24 cellular contexts compared by ENCODE assay signal in genomic region chr6:62999796-63000195, GRCh38.
DNase-seq lines count a peak whose midpoint lies in the region; TF ChIP-seq lines count a peak whose summit lies in the region.
"Had no signal": no experiment of that assay in that cellular context is flagged by ENCODE, and none has a peak within 500 bp of the region (broad histone marks: within the 10 kb centered on the region; RNA-seq: fewer than 3 reads in every experiment).

No MANE protein-coding gene starts in this region.

- WGBS in endodermal cell (ENCODE audit: insufficient coverage in 1 of 2, insufficient read length in 1 of 2), 2 experiments: no CpG with 5 or more reads among the region's 1 CpG
- no CpG with 5 or more reads among the region's 1 CpG for WGBS in mesenchymal stem cell
- WGBS in stomach, 5 donors: 36 to 80% (median 69%) methylated on average over 1 of the region's 1 CpG

- no peak for TF ChIP-seq EP300 in stomach (IDR thresholded peaks at IDR 0.05)

- TF ChIP-seq POLR2A in stomach (IDR thresholded peaks at IDR 0.05): no peak

- no peak for TF ChIP-seq CTCF in endodermal cell (conservative IDR thresholded peaks at IDR 0.05)
- no peak for TF ChIP-seq CTCF in stomach (IDR thresholded peaks at IDR 0.05)

- H3K27me3 Mint-ChIP-seq in endodermal cell (ENCODE audit: insufficient read depth): no peaks in the 10 kb centered on the region
- H3K27me3 Mint-ChIP-seq: activated B cell treated with CpG ODN at 0.5 μM for 24 hours; activated CD4-positive, alpha-beta memory T cell treated with anti-CD3 and anti-CD28 coated beads, Interleukin-2, amount 10 ng/mL, durations not matched to agents 7 days and 5 days; dendritic cell treated with granulocyte-macrophage colony-stimulating factor and Interleukin-4, amounts not matched to agents 40 ng/mL and 50 ng/mL, for 4 days; stimulated activated memory B cell treated with anti-CD40 and anti-IgM and Interleukin-4, amounts not matched to agents 10 μg/mL and 1 μg/mL and 100 μg/mL, for 72 hours had no signal

- no peak overlapping the region for H2BK120ac ChIP-seq in mesenchymal stem cell (ENCODE audit: low read depth, low read length)

- H4K91ac ChIP-seq in mesenchymal stem cell (ENCODE audit: low read length): no peak overlapping the region

- H3K27me3 ChIP-seq in HUES6 (ENCODE audit: control insufficient read depth, insufficient read depth, low read length) (no peaks in the 10 kb centered on the region), endodermal cell (ENCODE audit: control insufficient read depth, insufficient read depth, low read length, poor library complexity, severe bottlenecking) (no peaks in the 10 kb centered on the region), mesenchymal stem cell (ENCODE audit: control insufficient read depth in 1 of 2, insufficient read depth in 1 of 2, low read length in 2 of 2) (no peaks in the 10 kb centered on the region), stomach (no peaks in the 10 kb centered on the region)
- H3K27me3 ChIP-seq: heart left ventricle, neural progenitor cell, thyroid gland had no signal

- H3K36me3 Mint-ChIP-seq in endodermal cell (ENCODE audit: low read depth): no peaks in the 10 kb centered on the region
- H3K36me3 Mint-ChIP-seq: CD14-positive monocyte; neural progenitor cell; stimulated activated memory B cell treated with anti-CD40 and anti-IgM and Interleukin-4, amounts not matched to agents 10 μg/mL and 1 μg/mL and 100 μg/mL, for 72 hours had no signal

- no peak overlapping the region for H3K23ac ChIP-seq in mesenchymal stem cell (ENCODE audit: low read length in 2 of 2)

- no peak overlapping the region for H4K8ac ChIP-seq in mesenchymal stem cell (ENCODE audit: low read length)

- peak overlapping the region; percentile 75 for H3K27ac ChIP-seq in HUES6 (ENCODE audit: low read depth, low read length)
- no peak overlapping the region for H3K27ac ChIP-seq in endodermal cell (ENCODE audit: low read depth, low read length)
- H3K27ac ChIP-seq in mesenchymal stem cell (ENCODE audit: low read length, poor library complexity, severe bottlenecking): peak overlapping the region; percentile 97
- no peak overlapping the region for H3K27ac ChIP-seq in stomach
- H3K27ac ChIP-seq: heart left ventricle, neural progenitor cell, thyroid gland had no signal

- no peaks in the 10 kb centered on the region for H3K36me3 ChIP-seq in HUES6 (ENCODE audit: control insufficient read depth, insufficient read depth, low read length)
- H3K36me3 ChIP-seq in endodermal cell (ENCODE audit: control insufficient read depth, insufficient read depth, low read length): no peaks in the 10 kb centered on the region
- no peaks in the 10 kb centered on the region for H3K36me3 ChIP-seq in mesenchymal stem cell (ENCODE audit: control insufficient read depth in 1 of 2, insufficient read depth in 2 of 2, low read depth in 1 of 2, low read length in 2 of 2)
- no peaks in the 10 kb centered on the region for H3K36me3 ChIP-seq in stomach
- H3K36me3 ChIP-seq: heart left ventricle, neural progenitor cell, thyroid gland had no signal

- H3K4me3 ChIP-seq in HUES6 (ENCODE audit: low read depth, low read length): no peak overlapping the region
- H3K4me3 ChIP-seq in endodermal cell (ENCODE audit: low read length): no peak overlapping the region
- no peak overlapping the region for H3K4me3 ChIP-seq in mesenchymal stem cell (ENCODE audit: insufficient read depth in 1 of 2, low read depth in 1 of 2, low read length in 2 of 2)
- H3K4me3 ChIP-seq in stomach: no peak overlapping the region
- H3K4me3 ChIP-seq: heart left ventricle, K562, neural progenitor cell, thyroid gland had no signal

- in situ Hi-C loops in Caki2 (cut with HindIII; ENCODE audit: low pct_unique_long_range_greater_than_20kb, low sequenced_read_pairs): no loop called here

- H3K9me3 ChIP-seq in HUES6 (ENCODE audit: control insufficient read depth, insufficient read depth, low read depth, low read length): peaks cover 3% of the 10 kb centered on the region; the same call in 1 of the 2 replicates
- peaks cover 15% of the 10 kb centered on the region for H3K9me3 ChIP-seq in endodermal cell (ENCODE audit: control insufficient read depth, low read length)
- H3K9me3 ChIP-seq in mesenchymal stem cell (ENCODE audit: control insufficient read depth, low read length): no peaks in the 10 kb centered on the region
- no peaks in the 10 kb centered on the region for H3K9me3 ChIP-seq in stomach
- H3K9me3 ChIP-seq: thyroid gland had no signal

- intact Hi-C loops in stomach (cut with DNase I; ENCODE audit: low total_unique reads): no loop called here

- no peak overlapping the region for H3K18ac ChIP-seq in mesenchymal stem cell (ENCODE audit: low read depth in 1 of 2, low read length in 2 of 2)

- peak overlapping the region; percentile 6 for H3K27ac Mint-ChIP-seq in endodermal cell
- H3K27ac Mint-ChIP-seq: activated B cell treated with CpG ODN at 0.5 μM for 24 hours; activated CD4-positive, alpha-beta memory T cell treated with anti-CD3 and anti-CD28 coated beads, Interleukin-2, amount 10 ng/mL, durations not matched to agents 7 days and 5 days; CD14-positive monocyte; dendritic cell treated with granulocyte-macrophage colony-stimulating factor and Interleukin-4, amounts not matched to agents 40 ng/mL and 50 ng/mL, for 4 days; neural progenitor cell; stimulated activated memory B cell treated with anti-CD40 and anti-IgM and Interleukin-4, amounts not matched to agents 10 μg/mL and 1 μg/mL and 100 μg/mL, for 72 hours had no signal

- peaks cover 16% of the 10 kb centered on the region for H3K4me1 Mint-ChIP-seq in endodermal cell
- H3K4me1 Mint-ChIP-seq: activated B cell treated with CpG ODN at 0.5 μM for 24 hours; activated CD4-positive, alpha-beta memory T cell treated with anti-CD3 and anti-CD28 coated beads, Interleukin-2, amount 10 ng/mL, durations not matched to agents 7 days and 5 days; CD14-positive monocyte; neural progenitor cell; stimulated activated memory B cell treated with anti-CD40 and anti-IgM and Interleukin-4, amounts not matched to agents 10 μg/mL and 1 μg/mL and 100 μg/mL, for 72 hours had no signal

- peak overlapping the region; percentile 48 for H3K9ac ChIP-seq in HUES6 (ENCODE audit: low read length)
- H3K9ac ChIP-seq in endodermal cell (ENCODE audit: extremely low read depth, low read length, poor library complexity, severe bottlenecking): no peak overlapping the region
- peak overlapping the region; percentile 27 for H3K9ac ChIP-seq in mesenchymal stem cell (ENCODE audit: low read length)
- H3K9ac ChIP-seq: neural progenitor cell had no signal

- no peak overlapping the region for H2BK15ac ChIP-seq in mesenchymal stem cell (ENCODE audit: low read depth, poor library complexity, severe bottlenecking)

- H3K4me1 ChIP-seq in HUES6 (ENCODE audit: control insufficient read depth, insufficient read depth, low read length) (peaks cover 14% of the 10 kb centered on the region), endodermal cell (ENCODE audit: control insufficient read depth, insufficient read depth, low read length) (no peaks in the 10 kb centered on the region), mesenchymal stem cell (ENCODE audit: control insufficient read depth, insufficient read depth, low read depth, low read length) (no peaks in the 10 kb centered on the region), stomach (no peaks in the 10 kb centered on the region)
- H3K4me1 ChIP-seq: heart left ventricle, thyroid gland had no signal

- no peak overlapping the region for H2AFZ ChIP-seq in mesenchymal stem cell (ENCODE audit: low read depth, low read length)

- no peak overlapping the region for H3K4me2 ChIP-seq in mesenchymal stem cell (ENCODE audit: low read length, poor library complexity, severe bottlenecking)

- no peak overlapping the region for H3K14ac ChIP-seq in mesenchymal stem cell (ENCODE audit: low read length in 2 of 2)

- no peaks in the 10 kb centered on the region for H3K79me1 ChIP-seq in mesenchymal stem cell (replicated peaks; ENCODE audit: low read length, poor library complexity, severe bottlenecking)

- no peak overlapping the region for H3K4me3 Mint-ChIP-seq in endodermal cell
- H3K4me3 Mint-ChIP-seq: activated B cell treated with CpG ODN at 0.5 μM for 24 hours; activated CD4-positive, alpha-beta memory T cell treated with anti-CD3 and anti-CD28 coated beads, Interleukin-2, amount 10 ng/mL, durations not matched to agents 7 days and 5 days; activated T-cell treated with anti-CD3 and anti-CD28 coated beads, Interleukin-2, amount 50 U/mL, for 4 hours; CD14-positive monocyte; dendritic cell treated with granulocyte-macrophage colony-stimulating factor and Interleukin-4, amounts not matched to agents 40 ng/mL and 50 ng/mL, for 4 days; neural progenitor cell; stimulated activated memory B cell treated with anti-CD40 and anti-IgM and Interleukin-4, amounts not matched to agents 10 μg/mL and 1 μg/mL and 100 μg/mL, for 72 hours had no signal

- H2BK12ac ChIP-seq in mesenchymal stem cell (ENCODE audit: low read length in 2 of 2): no peak overlapping the region

- no peak overlapping the region for H3K4ac ChIP-seq in mesenchymal stem cell (ENCODE audit: low read depth in 1 of 2, low read length in 2 of 2)

- no peak overlapping the region for H2AK5ac ChIP-seq in mesenchymal stem cell (ENCODE audit: low read length, severe bottlenecking)

- DNase-seq in Caki2 (ENCODE audit: low read depth) (peak; percentile 68), endodermal cell (no peak), mesenchymal stem cell (peak; percentile 7), stomach (no peak), epidermal melanocyte (ENCODE audit: insufficient read length, low spot score) (no peak), NCI-H1417 treated with DMSO at 0.1 percent for 48 hours (lab: John Stamatoyannopoulos, UW) (no peak), NCI-H2171 treated with DMSO at 0.1 percent for 48 hours (lab: John Stamatoyannopoulos, UW) (no peak)
- DNase-seq: activated B cell treated with CpG ODN at 0.5 μM for 24 hours; activated CD4-positive, alpha-beta memory T cell treated with anti-CD3 and anti-CD28 coated beads, Interleukin-2, amount 10 ng/mL, durations not matched to agents 7 days and 5 days; activated naive CD4-positive, alpha-beta T cell treated with anti-CD3 and anti-CD28 coated beads, Interleukin-2, amount 50 U/mL, for 16 hours; activated T-cell treated with anti-CD3 and anti-CD28 coated beads, Interleukin-2, amount 50 U/mL, for 4 hours; heart left ventricle; kidney; midbrain; NCI-H2107; SIG-M5; stimulated activated CD4-positive, alpha-beta T cell treated with anti-CD3 and anti-CD28 coated beads, Interleukin-12 subunit alpha, Interleukin-12 subunit beta, amount 100 ng/mL, for 4 hours; thyroid gland had no signal

- H3K9me3 Mint-ChIP-seq in endodermal cell: peaks cover 9% of the 10 kb centered on the region
- H3K9me3 Mint-ChIP-seq: activated B cell treated with CpG ODN at 0.5 μM for 24 hours had no signal

- peak overlapping the region; percentile 75 for H2BK5ac ChIP-seq in mesenchymal stem cell (ENCODE audit: low read depth, low read length, poor library complexity, severe bottlenecking)

Comparison
In these comparisons a context has a peak if more than half of its experiments do, and no peak if none do; other contexts are left out.
1. DNase-seq: peak in Caki2 (single experiment) and mesenchymal stem cell (single experiment); none in endodermal cell (single experiment), stomach (single experiment), epidermal melanocyte (single experiment), NCI-H1417 treated with DMSO at 0.1 percent for 48 hours (single experiment) and NCI-H2171 treated with DMSO at 0.1 percent for 48 hours (single experiment).
2. H3K27ac ChIP-seq: peak in HUES6 (single experiment) and mesenchymal stem cell (single experiment); none in endodermal cell (single experiment) and stomach (0 of 5).